In genomic region chr19:1170938-1171754, GRCh38 we compare ENCODE assay signal across 1 cellular context.
TF ChIP-seq lines count a peak whose summit lies in the region.

No MANE protein-coding gene starts in this region.

TF ChIP-seq in HepG2, 621 proteins besides CTCF, POLR2A, EP300 and RAD21 (continued from another document):
- TF ChIP-seq ZHX1 (CRISPR knock-in tag; IDR thresholded peaks at IDR 0.05; ENCODE audit: low read depth) (peak; percentile 70; the same call in 1 of the 2 replicates), ZNF234 (CRISPR knock-in tag; conservative IDR thresholded peaks at IDR 0.05) (no peak), PAWR (CRISPR knock-in tag; IDR thresholded peaks at IDR 0.05; ENCODE audit: borderline replicate concordance) (no peak), ZBTB14 (CRISPR knock-in tag; IDR thresholded peaks at IDR 0.05) (no peak), ARID5B (CRISPR knock-in tag; IDR thresholded peaks at IDR 0.05) (0 out of 2 replicates have a peak, but pooled peaks have one; percentile 10), ZNF564 (CRISPR knock-in tag; IDR thresholded peaks at IDR 0.05) (no peak), RFXAP (CRISPR knock-in tag; IDR thresholded peaks at IDR 0.05; ENCODE audit: borderline replicate concordance) (no peak), PAF1 (CRISPR knock-in tag; IDR thresholded peaks at IDR 0.05) (no peak), SAP130 (CRISPR knock-in tag; IDR thresholded peaks at IDR 0.05; ENCODE audit: low read depth) (peak; percentile 58; the same call in 1 of the 2 replicates), AGO1 (IDR thresholded peaks at IDR 0.05; ENCODE audit: low read depth, low read length, poor library complexity, severe bottlenecking) (peak; percentile 34), AGO2 (optimal IDR thresholded peaks at IDR 0.05; ENCODE audit: low read depth, low read length) (peak; percentile 51), SP5 (CRISPR knock-in tag; IDR thresholded peaks at IDR 0.05; ENCODE audit: borderline replicate concordance, low read depth) (peak; percentile 31; the same call in 1 of the 2 replicates), BCL6 (CRISPR knock-in tag; IDR thresholded peaks at IDR 0.05) (peak; percentile 17; the same call in 1 of the 2 replicates)
- TF ChIP-seq, protein P1, sequence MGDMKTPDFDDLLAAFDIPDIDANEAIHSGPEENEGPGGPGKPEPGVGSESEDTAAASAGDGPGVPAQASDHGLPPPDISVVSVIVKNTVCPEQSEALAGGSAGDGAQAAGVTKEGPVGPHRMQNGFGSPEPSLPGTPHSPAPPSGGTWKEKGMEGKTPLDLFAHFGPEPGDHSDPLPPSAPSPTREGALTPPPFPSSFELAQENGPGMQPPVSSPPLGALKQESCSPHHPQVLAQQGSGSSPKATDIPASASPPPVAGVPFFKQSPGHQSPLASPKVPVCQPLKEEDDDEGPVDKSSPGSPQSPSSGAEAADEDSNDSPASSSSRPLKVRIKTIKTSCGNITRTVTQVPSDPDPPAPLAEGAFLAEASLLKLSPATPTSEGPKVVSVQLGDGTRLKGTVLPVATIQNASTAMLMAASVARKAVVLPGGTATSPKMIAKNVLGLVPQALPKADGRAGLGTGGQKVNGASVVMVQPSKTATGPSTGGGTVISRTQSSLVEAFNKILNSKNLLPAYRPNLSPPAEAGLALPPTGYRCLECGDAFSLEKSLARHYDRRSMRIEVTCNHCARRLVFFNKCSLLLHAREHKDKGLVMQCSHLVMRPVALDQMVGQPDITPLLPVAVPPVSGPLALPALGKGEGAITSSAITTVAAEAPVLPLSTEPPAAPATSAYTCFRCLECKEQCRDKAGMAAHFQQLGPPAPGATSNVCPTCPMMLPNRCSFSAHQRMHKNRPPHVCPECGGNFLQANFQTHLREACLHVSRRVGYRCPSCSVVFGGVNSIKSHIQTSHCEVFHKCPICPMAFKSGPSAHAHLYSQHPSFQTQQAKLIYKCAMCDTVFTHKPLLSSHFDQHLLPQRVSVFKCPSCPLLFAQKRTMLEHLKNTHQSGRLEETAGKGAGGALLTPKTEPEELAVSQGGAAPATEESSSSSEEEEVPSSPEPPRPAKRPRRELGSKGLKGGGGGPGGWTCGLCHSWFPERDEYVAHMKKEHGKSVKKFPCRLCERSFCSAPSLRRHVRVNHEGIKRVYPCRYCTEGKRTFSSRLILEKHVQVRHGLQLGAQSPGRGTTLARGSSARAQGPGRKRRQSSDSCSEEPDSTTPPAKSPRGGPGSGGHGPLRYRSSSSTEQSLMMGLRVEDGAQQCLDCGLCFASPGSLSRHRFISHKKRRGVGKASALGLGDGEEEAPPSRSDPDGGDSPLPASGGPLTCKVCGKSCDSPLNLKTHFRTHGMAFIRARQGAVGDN (CRISPR knock-in tag; IDR thresholded peaks at IDR 0.05) = peak; percentile 53
- TF ChIP-seq, protein P2, sequence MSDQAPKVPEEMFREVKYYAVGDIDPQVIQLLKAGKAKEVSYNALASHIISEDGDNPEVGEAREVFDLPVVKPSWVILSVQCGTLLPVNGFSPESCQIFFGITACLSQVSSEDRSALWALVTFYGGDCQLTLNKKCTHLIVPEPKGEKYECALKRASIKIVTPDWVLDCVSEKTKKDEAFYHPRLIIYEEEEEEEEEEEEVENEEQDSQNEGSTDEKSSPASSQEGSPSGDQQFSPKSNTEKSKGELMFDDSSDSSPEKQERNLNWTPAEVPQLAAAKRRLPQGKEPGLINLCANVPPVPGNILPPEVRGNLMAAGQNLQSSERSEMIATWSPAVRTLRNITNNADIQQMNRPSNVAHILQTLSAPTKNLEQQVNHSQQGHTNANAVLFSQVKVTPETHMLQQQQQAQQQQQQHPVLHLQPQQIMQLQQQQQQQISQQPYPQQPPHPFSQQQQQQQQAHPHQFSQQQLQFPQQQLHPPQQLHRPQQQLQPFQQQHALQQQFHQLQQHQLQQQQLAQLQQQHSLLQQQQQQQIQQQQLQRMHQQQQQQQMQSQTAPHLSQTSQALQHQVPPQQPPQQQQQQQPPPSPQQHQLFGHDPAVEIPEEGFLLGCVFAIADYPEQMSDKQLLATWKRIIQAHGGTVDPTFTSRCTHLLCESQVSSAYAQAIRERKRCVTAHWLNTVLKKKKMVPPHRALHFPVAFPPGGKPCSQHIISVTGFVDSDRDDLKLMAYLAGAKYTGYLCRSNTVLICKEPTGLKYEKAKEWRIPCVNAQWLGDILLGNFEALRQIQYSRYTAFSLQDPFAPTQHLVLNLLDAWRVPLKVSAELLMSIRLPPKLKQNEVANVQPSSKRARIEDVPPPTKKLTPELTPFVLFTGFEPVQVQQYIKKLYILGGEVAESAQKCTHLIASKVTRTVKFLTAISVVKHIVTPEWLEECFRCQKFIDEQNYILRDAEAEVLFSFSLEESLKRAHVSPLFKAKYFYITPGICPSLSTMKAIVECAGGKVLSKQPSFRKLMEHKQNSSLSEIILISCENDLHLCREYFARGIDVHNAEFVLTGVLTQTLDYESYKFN (CRISPR knock-in tag; conservative IDR thresholded peaks at IDR 0.05) = peak; percentile 37
TF ChIP-seq in HepG2: peak in this region for 50.
